In the genomic region with DNA sequence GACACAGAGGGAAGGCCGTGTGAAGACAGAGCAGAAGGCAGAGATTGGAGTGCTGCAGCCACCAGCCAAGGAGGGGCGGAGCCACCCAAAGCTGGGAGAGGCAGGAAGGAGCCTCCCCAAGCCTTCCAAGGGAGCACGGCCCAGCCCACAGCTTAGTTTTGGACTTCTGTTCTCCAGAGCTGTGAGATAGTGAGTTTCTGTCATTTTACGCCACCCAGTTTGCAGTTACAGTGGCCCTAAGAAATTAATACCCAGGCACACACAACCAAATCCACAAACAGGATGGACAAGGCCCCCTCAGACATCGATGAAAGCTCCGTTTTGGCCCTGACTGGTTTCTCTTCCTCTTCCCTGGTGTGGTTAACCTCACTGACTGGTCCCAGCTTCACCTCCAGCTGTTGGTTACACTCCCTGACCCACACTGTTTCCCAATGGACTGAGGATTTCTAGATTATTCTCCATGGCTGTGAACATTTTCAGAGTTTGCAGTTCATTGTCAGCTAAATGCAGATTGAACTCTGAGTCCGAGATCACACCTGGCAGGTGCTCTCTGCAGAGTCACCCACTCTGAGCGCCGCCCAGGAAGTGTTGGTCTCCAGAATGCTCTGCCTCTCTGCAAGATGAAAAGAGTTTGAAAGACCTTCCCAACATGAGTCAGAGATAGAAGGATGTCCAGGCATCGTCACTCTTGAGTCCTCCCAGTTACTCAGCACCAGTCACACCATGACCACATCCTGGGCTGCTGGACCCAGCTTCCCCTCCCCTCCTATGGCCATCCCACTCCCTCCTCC, we compare ENCODE assay signal across 9 cellular contexts.
DNase-seq lines count a peak whose midpoint lies in the region; ATAC-seq and TF ChIP-seq lines count a peak whose summit lies in the region.
"Had no signal": no experiment of that assay in that cellular context is flagged by ENCODE, and none has a peak within 500 bp of the region (broad histone marks: within the 10 kb centered on the region; RNA-seq: fewer than 3 reads in every experiment).

No MANE protein-coding gene starts in this region.

- H3F3A ChIP-seq in SK-N-SH (replicated peaks; ENCODE audit: insufficient read depth) = no peaks in the 10 kb centered on the region

- H2AFZ ChIP-seq in SK-N-SH (ENCODE audit: low read depth) = no peak overlapping the region

- H3K9me2 ChIP-seq in SK-N-SH = no peaks in the 10 kb centered on the region

- no peaks in the 10 kb centered on the region for H3K79me2 ChIP-seq in SK-N-SH (ENCODE audit: insufficient read depth)

- H3K27me3 ChIP-seq in SK-N-SH (ENCODE audit: insufficient read depth) (no peaks in the 10 kb centered on the region), skeletal muscle satellite cell (ENCODE audit: control insufficient read depth, insufficient read depth, low read length) (no peaks in the 10 kb centered on the region)

- H3K9me3 ChIP-seq in SK-N-SH (no peaks in the 10 kb centered on the region), skeletal muscle satellite cell (replicated peaks; ENCODE audit: low read length) (no peaks in the 10 kb centered on the region)

- WGBS in SK-N-SH (ENCODE audit: low lambda C conversion rate) = 45% methylated on average over 8 of the region's 10 CpGs

- H3K9ac ChIP-seq in SK-N-SH (no peak overlapping the region), skeletal muscle satellite cell (ENCODE audit: low read depth, low read length) (peak overlapping the region; percentile 59)

- TF ChIP-seq RAD21 in SK-N-SH (IDR thresholded peaks at IDR 0.05; ENCODE audit: low read length) = no peak

- H3K36me3 ChIP-seq in SK-N-SH (replicated peaks in 1 of 2; ENCODE audit: control insufficient read depth in 1 of 2, insufficient read depth in 2 of 2, low read length in 1 of 2) (no peaks in the 10 kb centered on the region), skeletal muscle satellite cell (ENCODE audit: insufficient read depth, low read length) (no peaks in the 10 kb centered on the region)

- POLR2A ChIA-PET in SK-N-SH (lab: Yijun Ruan, JAX) = no interaction called here

- CTCF ChIA-PET in SK-N-SH (lab: Yijun Ruan, JAX) = interaction anchor here (1.5 to 2.0 kb wide), 2 partner anchors 21 to 23 kb away, joined by 4 to 5 read pairs; no protein-coding TSS in a partner anchor

- H3K27ac ChIP-seq in SK-N-SH (ENCODE audit: low read depth in 2 of 2, low read length in 1 of 2) = peak overlapping the region in 1 of 2 experiments; percentile 36; a peak in 1 of 4 replicates

- H3K4me3 ChIP-seq in HFF-Myc (replicated peaks; ENCODE audit: low read depth, low read length) (no peak overlapping the region), SK-N-SH (ENCODE audit: low read depth in 2 of 2, low read length in 1 of 2) (no peak overlapping the region), skeletal muscle satellite cell (ENCODE audit: low read length) (peak overlapping the region; percentile 35)

- DNase-seq in HFF-Myc (ENCODE audit: extremely low read depth, low read depth) (peak; percentile 79), SK-N-SH (no peak), fibroblast of peridontal ligament (ENCODE audit: extremely low read depth) (peak; percentile 73), GF-D8 (lab: John Stamatoyannopoulos, UW) (no peak), NCI-H69 (lab: John Stamatoyannopoulos, UW) (no peak), DMS53 (lab: John Stamatoyannopoulos, UW) (no peak)
- DNase-seq: activated naive CD8-positive, alpha-beta T cell treated with anti-CD3 and anti-CD28 coated beads for 36 hours had no signal

- H4K20me1 ChIP-seq in SK-N-SH (ENCODE audit: insufficient read depth) = no peaks in the 10 kb centered on the region

- peak in 1 of 2 experiments; percentile 59; a peak in 1 of 4 replicates for TF ChIP-seq EP300 in SK-N-SH (IDR thresholded peaks at IDR 0.05; ENCODE audit: borderline replicate concordance in 1 of 2, low read depth in 1 of 2, low read length in 1 of 2)

- no peak for ATAC-seq in GM18517 (IDR thresholded peaks at IDR 0.05; ENCODE audit: unreplicated experiment)

- 0 out of 2 replicates have a peak overlapping the region, but pooled peaks have one; percentile 17 for H3K4me2 ChIP-seq in SK-N-SH
- H3K4me2 ChIP-seq in skeletal muscle satellite cell (ENCODE audit: low read length) = peak overlapping the region; percentile 67

- TF ChIP-seq CTCF in HFF-Myc (IDR thresholded peaks at IDR 0.05; ENCODE audit: low read depth, low read length, missing control alignments) (no peak), SK-N-SH (IDR thresholded peaks at IDR 0.05) (no peak)

- H3K4me1 ChIP-seq in SK-N-SH (ENCODE audit: control insufficient read depth in 1 of 2, insufficient read depth in 2 of 2, low read depth in 1 of 2, low read length in 1 of 2) (no peaks in the 10 kb centered on the region; a peak in 1 of 4 replicates), skeletal muscle satellite cell (ENCODE audit: control insufficient read depth, insufficient read depth, low read length) (peaks cover 30% of the 10 kb centered on the region)

TF ChIP-seq in SK-N-SH, 30 proteins besides CTCF, POLR2A, EP300 and RAD21:
- TF ChIP-seq FOXM1 (IDR thresholded peaks at IDR 0.05; ENCODE audit: low read depth) (no peak), FOSL2 (IDR thresholded peaks at IDR 0.05; ENCODE audit: borderline replicate concordance, low read depth) (peak; percentile 80; the same call in 1 of the 2 replicates), JUND (IDR thresholded peaks at IDR 0.05) (peak; percentile 38; the same call in 1 of the 2 replicates), SIN3A (IDR thresholded peaks at IDR 0.05; ENCODE audit: borderline replicate concordance, low read depth, low read length) (no peak), SMC3 (IDR thresholded peaks at IDR 0.05; ENCODE audit: low read depth, low read length) (no peak), MXI1 (IDR thresholded peaks at IDR 0.05; ENCODE audit: low read depth, low read length) (no peak), CHD2 (IDR thresholded peaks at IDR 0.05; ENCODE audit: low read length, partially characterized antibody) (no peak), RCOR1 (IDR thresholded peaks at IDR 0.05; ENCODE audit: low read length) (no peak), RFX5 (IDR thresholded peaks at IDR 0.05; ENCODE audit: low read length) (no peak), FOXJ3 (CRISPR knock-in tag; IDR thresholded peaks at IDR 0.05) (no peak), YY1 (IDR thresholded peaks at IDR 0.05; ENCODE audit: low read depth) (no peak), TCF12 (IDR thresholded peaks at IDR 0.05) (peak; percentile 79), TAF1 (IDR thresholded peaks at IDR 0.05; ENCODE audit: borderline replicate concordance, low read depth, low read length) (no peak), MAX (IDR thresholded peaks at IDR 0.05; ENCODE audit: low read depth) (0 out of 2 replicates have a peak, but pooled peaks have one; percentile 14)
- TF ChIP-seq, protein P1, sequence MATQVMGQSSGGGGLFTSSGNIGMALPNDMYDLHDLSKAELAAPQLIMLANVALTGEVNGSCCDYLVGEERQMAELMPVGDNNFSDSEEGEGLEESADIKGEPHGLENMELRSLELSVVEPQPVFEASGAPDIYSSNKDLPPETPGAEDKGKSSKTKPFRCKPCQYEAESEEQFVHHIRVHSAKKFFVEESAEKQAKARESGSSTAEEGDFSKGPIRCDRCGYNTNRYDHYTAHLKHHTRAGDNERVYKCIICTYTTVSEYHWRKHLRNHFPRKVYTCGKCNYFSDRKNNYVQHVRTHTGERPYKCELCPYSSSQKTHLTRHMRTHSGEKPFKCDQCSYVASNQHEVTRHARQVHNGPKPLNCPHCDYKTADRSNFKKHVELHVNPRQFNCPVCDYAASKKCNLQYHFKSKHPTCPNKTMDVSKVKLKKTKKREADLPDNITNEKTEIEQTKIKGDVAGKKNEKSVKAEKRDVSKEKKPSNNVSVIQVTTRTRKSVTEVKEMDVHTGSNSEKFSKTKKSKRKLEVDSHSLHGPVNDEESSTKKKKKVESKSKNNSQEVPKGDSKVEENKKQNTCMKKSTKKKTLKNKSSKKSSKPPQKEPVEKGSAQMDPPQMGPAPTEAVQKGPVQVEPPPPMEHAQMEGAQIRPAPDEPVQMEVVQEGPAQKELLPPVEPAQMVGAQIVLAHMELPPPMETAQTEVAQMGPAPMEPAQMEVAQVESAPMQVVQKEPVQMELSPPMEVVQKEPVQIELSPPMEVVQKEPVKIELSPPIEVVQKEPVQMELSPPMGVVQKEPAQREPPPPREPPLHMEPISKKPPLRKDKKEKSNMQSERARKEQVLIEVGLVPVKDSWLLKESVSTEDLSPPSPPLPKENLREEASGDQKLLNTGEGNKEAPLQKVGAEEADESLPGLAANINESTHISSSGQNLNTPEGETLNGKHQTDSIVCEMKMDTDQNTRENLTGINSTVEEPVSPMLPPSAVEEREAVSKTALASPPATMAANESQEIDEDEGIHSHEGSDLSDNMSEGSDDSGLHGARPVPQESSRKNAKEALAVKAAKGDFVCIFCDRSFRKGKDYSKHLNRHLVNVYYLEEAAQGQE (IDR thresholded peaks at IDR 0.05; ENCODE audit: low read depth, low read length) = no peak
- TF ChIP-seq, protein P2, sequence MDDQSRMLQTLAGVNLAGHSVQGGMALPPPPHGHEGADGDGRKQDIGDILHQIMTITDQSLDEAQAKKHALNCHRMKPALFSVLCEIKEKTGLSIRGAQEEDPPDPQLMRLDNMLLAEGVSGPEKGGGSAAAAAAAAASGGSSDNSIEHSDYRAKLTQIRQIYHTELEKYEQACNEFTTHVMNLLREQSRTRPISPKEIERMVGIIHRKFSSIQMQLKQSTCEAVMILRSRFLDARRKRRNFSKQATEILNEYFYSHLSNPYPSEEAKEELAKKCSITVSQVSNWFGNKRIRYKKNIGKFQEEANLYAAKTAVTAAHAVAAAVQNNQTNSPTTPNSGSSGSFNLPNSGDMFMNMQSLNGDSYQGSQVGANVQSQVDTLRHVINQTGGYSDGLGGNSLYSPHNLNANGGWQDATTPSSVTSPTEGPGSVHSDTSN (IDR thresholded peaks at IDR 0.05) = peak; percentile 50
- TF ChIP-seq, protein P3, sequence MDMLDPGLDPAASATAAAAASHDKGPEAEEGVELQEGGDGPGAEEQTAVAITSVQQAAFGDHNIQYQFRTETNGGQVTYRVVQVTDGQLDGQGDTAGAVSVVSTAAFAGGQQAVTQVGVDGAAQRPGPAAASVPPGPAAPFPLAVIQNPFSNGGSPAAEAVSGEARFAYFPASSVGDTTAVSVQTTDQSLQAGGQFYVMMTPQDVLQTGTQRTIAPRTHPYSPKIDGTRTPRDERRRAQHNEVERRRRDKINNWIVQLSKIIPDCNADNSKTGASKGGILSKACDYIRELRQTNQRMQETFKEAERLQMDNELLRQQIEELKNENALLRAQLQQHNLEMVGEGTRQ (IDR thresholded peaks at IDR 0.05; ENCODE audit: borderline replicate concordance, low read depth, low read length) = no peak

Comparison
In these comparisons a context has a peak if more than half of its experiments do, and no peak if none do; other contexts are left out.
1. DNase-seq: peak in HFF-Myc (single experiment) and fibroblast of peridontal ligament (single experiment); none in SK-N-SH (single experiment), GF-D8 (single experiment), NCI-H69 (single experiment) and DMS53 (single experiment).